In the genomic region with DNA sequence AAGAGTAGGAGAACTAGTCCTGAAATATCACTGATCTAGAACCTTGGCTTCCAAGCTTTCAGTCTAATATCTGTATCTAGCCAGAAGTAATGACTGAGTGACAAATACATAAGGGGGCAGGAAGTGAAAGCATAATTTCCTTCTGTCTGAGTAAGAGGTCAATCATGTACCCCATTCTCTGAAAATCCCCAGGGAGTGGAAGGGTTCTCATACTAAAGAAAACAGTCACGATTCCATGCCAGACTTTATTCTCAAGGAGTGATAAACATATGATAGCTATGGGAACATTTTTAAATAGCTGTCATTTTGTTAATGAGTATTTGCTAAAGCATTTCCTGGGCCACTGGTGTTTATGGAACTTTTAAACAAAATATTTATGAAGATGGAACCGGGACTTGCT, we compare ENCODE assay signal across 11 cellular contexts.
DNase-seq lines count a peak whose midpoint lies in the region; ATAC-seq and TF ChIP-seq lines count a peak whose summit lies in the region.
"Had no signal": no experiment of that assay in that cellular context is flagged by ENCODE, and none has a peak within 500 bp of the region (broad histone marks: within the 10 kb centered on the region; RNA-seq: fewer than 3 reads in every experiment).

No MANE protein-coding gene starts in this region.

- H3K36me3 ChIP-seq in psoas muscle (ENCODE audit: insufficient read depth in 1 of 2, low read depth in 1 of 2) = no peaks in the 10 kb centered on the region

- no peaks in the 10 kb centered on the region for H3K27me3 ChIP-seq in psoas muscle (ENCODE audit: insufficient read depth in 3 of 3, low read length in 2 of 3)

- H3K4me3 ChIP-seq in coronary artery (no peak overlapping the region), psoas muscle (no peak overlapping the region)
- H3K4me3 ChIP-seq: PC-9 had no signal

- ATAC-seq in GM18511 (IDR thresholded peaks at IDR 0.05; ENCODE audit: unreplicated experiment) = peak; percentile 25
- ATAC-seq in HG03342 (IDR thresholded peaks at IDR 0.05; ENCODE audit: unreplicated experiment) = peak; percentile 36
- no peak for ATAC-seq in psoas muscle
- ATAC-seq in stimulated activated naive CD8-positive, alpha-beta T cell treated with anti-CD3 and anti-CD28 coated beads, Interleukin-15, Interleukin-2, amounts not matched to agents 100 U/mL and 50 U/mL, for 24 hours = no peak

- TF ChIP-seq CTCF in coronary artery (IDR thresholded peaks at IDR 0.05) (no peak), psoas muscle (IDR thresholded peaks at IDR 0.05) (no peak)

- WGBS in psoas muscle, 3 donors = 67 to 73% (median 72%) methylated on average over 2 of the region's 2 CpGs

- H3K27ac ChIP-seq in coronary artery (peak overlapping the region; percentile 15 to 24), psoas muscle (peak overlapping the region; percentile 19)
- H3K27ac ChIP-seq: PC-9 had no signal

- no peaks in the 10 kb centered on the region for H3K9me3 ChIP-seq in psoas muscle

- DNase-seq in coronary artery (ENCODE audit: low spot score) (no peak), psoas muscle (no peak), KG1 (lab: John Stamatoyannopoulos, UW) (no peak), COR-L47 (lab: John Stamatoyannopoulos, UW) (no peak), NCI-H2196 treated with DMSO at 0.1 percent for 48 hours (lab: John Stamatoyannopoulos, UW; ENCODE audit: unreplicated experiment) (no peak)
- no peak for DNase-seq in stimulated activated naive CD8-positive, alpha-beta T cell treated with anti-CD3 and anti-CD28 coated beads, Interleukin-15, Interleukin-2, amounts not matched to agents 100 U/mL and 50 U/mL, for 24 hours
- DNase-seq: midbrain, NCI-H1417, PC-9 had no signal

- no peaks in the 10 kb centered on the region for H3K4me1 ChIP-seq in psoas muscle

- intact Hi-C loops in psoas muscle (cut with DNase I) = no loop called here

Comparison
In these comparisons a context has a peak if more than half of its experiments do, and no peak if none do; other contexts are left out.
1. ATAC-seq: peak in GM18511 (single experiment) and HG03342 (single experiment); none in psoas muscle (0 of 4) and stimulated activated naive CD8-positive, alpha-beta T cell treated with anti-CD3 and anti-CD28 coated beads, Interleukin-15, Interleukin-2, amounts not matched to agents 100 U/mL and 50 U/mL, for 24 hours (single experiment).